In the genomic region with DNA sequence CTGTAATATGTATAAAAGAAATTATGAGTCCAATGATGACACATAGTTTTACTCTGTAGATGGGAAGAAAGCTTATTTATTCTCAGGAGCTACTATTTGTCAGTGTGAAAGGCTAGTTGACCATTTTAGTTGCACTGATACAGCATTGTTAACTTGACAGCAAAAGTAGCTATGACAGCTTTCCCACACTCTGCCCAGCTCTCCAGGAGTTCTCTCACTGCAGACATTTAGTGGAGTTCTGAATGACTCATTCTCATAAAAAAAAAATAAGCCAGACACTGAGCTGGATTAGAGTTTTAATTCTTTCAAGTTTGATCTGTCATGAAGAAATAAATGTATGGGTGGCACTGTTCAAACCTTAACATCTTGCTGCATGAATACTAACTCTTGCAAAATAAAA, we compare ENCODE assay signal across 13 cellular contexts.
DNase-seq lines count a peak whose midpoint lies in the region; ATAC-seq and TF ChIP-seq lines count a peak whose summit lies in the region.
"Had no signal": no experiment of that assay in that cellular context is flagged by ENCODE, and none has a peak within 500 bp of the region (broad histone marks: within the 10 kb centered on the region; RNA-seq: fewer than 3 reads in every experiment).

No MANE protein-coding gene starts in this region.

- H3K4me1 Mint-ChIP-seq in activated T-cell treated with anti-CD3 and anti-CD28 coated beads, Interleukin-2, amount 50 U/mL, for 72 hours (ENCODE audit: low read depth): no peaks in the 10 kb centered on the region

- peak overlapping the region; percentile 55 for H3K27ac ChIP-seq in neural cell (ENCODE audit: low read length)
- no peak overlapping the region for H3K27ac ChIP-seq in Peyer's patch
- H3K27ac ChIP-seq: lower lobe of right lung, tibial nerve had no signal

- H3K4me3 Mint-ChIP-seq in activated T-cell treated with anti-CD3 and anti-CD28 coated beads, Interleukin-2, amount 50 U/mL, for 72 hours: no peak overlapping the region
- H3K4me3 Mint-ChIP-seq: CD8-positive, alpha-beta T cell had no signal

- H3K9me3 Mint-ChIP-seq in activated T-cell treated with anti-CD3 and anti-CD28 coated beads, Interleukin-2, amount 50 U/mL, for 72 hours: no peaks in the 10 kb centered on the region
- H3K9me3 Mint-ChIP-seq: CD8-positive, alpha-beta T cell had no signal

- in situ Hi-C loops in Caki2 (cut with HindIII; ENCODE audit: low pct_unique_long_range_greater_than_20kb, low sequenced_read_pairs): no loop called here

- TF ChIP-seq POLR2A in Peyer's patch (IDR thresholded peaks at IDR 0.05): no peak

- no peaks in the 10 kb centered on the region for H4K20me1 ChIP-seq in neural cell (ENCODE audit: insufficient read depth)

- H3K27ac Mint-ChIP-seq in activated T-cell treated with anti-CD3 and anti-CD28 coated beads, Interleukin-2, amount 50 U/mL, for 72 hours: no peak overlapping the region
- H3K27ac Mint-ChIP-seq: CD8-positive, alpha-beta T cell had no signal

- H3F3A ChIP-seq in neural cell (ENCODE audit: insufficient read depth, low read length, poor library complexity, severe bottlenecking): no peaks in the 10 kb centered on the region

- no peaks in the 10 kb centered on the region for H3K36me3 ChIP-seq in neural cell (ENCODE audit: insufficient read depth, low read length)
- no peaks in the 10 kb centered on the region for H3K36me3 ChIP-seq in Peyer's patch
- H3K36me3 ChIP-seq: lower lobe of right lung, tibial nerve had no signal

- ATAC-seq in activated T-cell treated with anti-CD3 and anti-CD28 coated beads, Interleukin-2, amount 50 U/mL, for 72 hours (replicated peaks in 1 of 2): no peak
- ATAC-seq: CD8-positive, alpha-beta T cell; GM12878; lower lobe of right lung had no signal

- H2AFZ ChIP-seq in neural cell (ENCODE audit: low read depth, low read length): no peak overlapping the region

- H3K4me1 ChIP-seq in Peyer's patch: no peaks in the 10 kb centered on the region
- H3K4me1 ChIP-seq: lower lobe of right lung had no signal

- peaks cover 18% of the 10 kb centered on the region for H3K27me3 Mint-ChIP-seq in activated T-cell treated with anti-CD3 and anti-CD28 coated beads, Interleukin-2, amount 50 U/mL, for 72 hours (ENCODE audit: low read depth)

- no peaks in the 10 kb centered on the region for H3K36me3 Mint-ChIP-seq in activated T-cell treated with anti-CD3 and anti-CD28 coated beads, Interleukin-2, amount 50 U/mL, for 72 hours (ENCODE audit: insufficient read depth in 2 of 2)
- H3K36me3 Mint-ChIP-seq: CD8-positive, alpha-beta T cell had no signal

- no peak overlapping the region for H3K4me2 ChIP-seq in neural cell (ENCODE audit: low read length)

- no peak for TF ChIP-seq CTCF in epithelial cell of proximal tubule (conservative IDR thresholded peaks at IDR 0.05; ENCODE audit: low read depth, low read length)
- no peak for TF ChIP-seq CTCF in neural cell (IDR thresholded peaks at IDR 0.05; ENCODE audit: poor library complexity, severe bottlenecking)
- TF ChIP-seq CTCF in Peyer's patch (IDR thresholded peaks at IDR 0.05): no peak

- H3K27me3 ChIP-seq in neural cell (ENCODE audit: insufficient read depth, low read depth, low read length): no peaks in the 10 kb centered on the region
- H3K27me3 ChIP-seq in Peyer's patch: no peaks in the 10 kb centered on the region
- H3K27me3 ChIP-seq: tibial nerve had no signal

- DNase-seq in Caki2 (ENCODE audit: low read depth): peak; percentile 12
- peak; percentile 5 for DNase-seq in RKO (ENCODE audit: low spot score)
- peak; percentile 2 for DNase-seq in epithelial cell of proximal tubule (ENCODE audit: low read depth)
- DNase-seq in NCI-H524 (lab: John Stamatoyannopoulos, UW): no peak
- no peak for DNase-seq in activated T-cell treated with anti-CD3 and anti-CD28 coated beads, Interleukin-2, amount 50 U/mL, for 72 hours
- DNase-seq in Peyer's patch: no peak
- DNase-seq in SHP77 treated with DMSO at 0.1 percent for 48 hours (lab: John Stamatoyannopoulos, UW): no peak
- DNase-seq: CD8-positive, alpha-beta T cell; lower lobe of right lung; NCI-H146 had no signal

- H3K9ac ChIP-seq in neural cell (ENCODE audit: low read length): no peak overlapping the region

- TF ChIP-seq RAD21 in neural cell (conservative IDR thresholded peaks at IDR 0.05): no peak

- no peaks in the 10 kb centered on the region for H3K9me3 ChIP-seq in neural cell (ENCODE audit: low read length)
- H3K9me3 ChIP-seq in Peyer's patch: no peaks in the 10 kb centered on the region
- H3K9me3 ChIP-seq: lower lobe of right lung, tibial nerve had no signal

- no peaks in the 10 kb centered on the region for H3K79me2 ChIP-seq in neural cell (replicated peaks; ENCODE audit: insufficient read depth, low read length)

- H3K9me2 ChIP-seq in neural cell (ENCODE audit: insufficient read depth, low read length): no peaks in the 10 kb centered on the region

- peak; percentile 90 for TF ChIP-seq EP300 in neural cell (conservative IDR thresholded peaks at IDR 0.05; ENCODE audit: poor library complexity, severe bottlenecking)

- H3K4me3 ChIP-seq in epithelial cell of proximal tubule (ENCODE audit: low read depth, low read length): no peak overlapping the region
- H3K4me3 ChIP-seq in neural cell (ENCODE audit: low read length): no peak overlapping the region
- no peak overlapping the region for H3K4me3 ChIP-seq in Peyer's patch
- H3K4me3 ChIP-seq: GM12878, lower lobe of right lung, tibial nerve had no signal

TF ChIP-seq in neural cell, 6 proteins besides CTCF, POLR2A, EP300 and RAD21:
- TF ChIP-seq, protein P1, sequence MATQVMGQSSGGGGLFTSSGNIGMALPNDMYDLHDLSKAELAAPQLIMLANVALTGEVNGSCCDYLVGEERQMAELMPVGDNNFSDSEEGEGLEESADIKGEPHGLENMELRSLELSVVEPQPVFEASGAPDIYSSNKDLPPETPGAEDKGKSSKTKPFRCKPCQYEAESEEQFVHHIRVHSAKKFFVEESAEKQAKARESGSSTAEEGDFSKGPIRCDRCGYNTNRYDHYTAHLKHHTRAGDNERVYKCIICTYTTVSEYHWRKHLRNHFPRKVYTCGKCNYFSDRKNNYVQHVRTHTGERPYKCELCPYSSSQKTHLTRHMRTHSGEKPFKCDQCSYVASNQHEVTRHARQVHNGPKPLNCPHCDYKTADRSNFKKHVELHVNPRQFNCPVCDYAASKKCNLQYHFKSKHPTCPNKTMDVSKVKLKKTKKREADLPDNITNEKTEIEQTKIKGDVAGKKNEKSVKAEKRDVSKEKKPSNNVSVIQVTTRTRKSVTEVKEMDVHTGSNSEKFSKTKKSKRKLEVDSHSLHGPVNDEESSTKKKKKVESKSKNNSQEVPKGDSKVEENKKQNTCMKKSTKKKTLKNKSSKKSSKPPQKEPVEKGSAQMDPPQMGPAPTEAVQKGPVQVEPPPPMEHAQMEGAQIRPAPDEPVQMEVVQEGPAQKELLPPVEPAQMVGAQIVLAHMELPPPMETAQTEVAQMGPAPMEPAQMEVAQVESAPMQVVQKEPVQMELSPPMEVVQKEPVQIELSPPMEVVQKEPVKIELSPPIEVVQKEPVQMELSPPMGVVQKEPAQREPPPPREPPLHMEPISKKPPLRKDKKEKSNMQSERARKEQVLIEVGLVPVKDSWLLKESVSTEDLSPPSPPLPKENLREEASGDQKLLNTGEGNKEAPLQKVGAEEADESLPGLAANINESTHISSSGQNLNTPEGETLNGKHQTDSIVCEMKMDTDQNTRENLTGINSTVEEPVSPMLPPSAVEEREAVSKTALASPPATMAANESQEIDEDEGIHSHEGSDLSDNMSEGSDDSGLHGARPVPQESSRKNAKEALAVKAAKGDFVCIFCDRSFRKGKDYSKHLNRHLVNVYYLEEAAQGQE (IDR thresholded peaks at IDR 0.05; ENCODE audit: borderline replicate concordance): no peak
- peak; percentile 87 for TF ChIP-seq POLR2AphosphoS5 (IDR thresholded peaks at IDR 0.05)

Comparison
In these comparisons a context has a peak if more than half of its experiments do, and no peak if none do; other contexts are left out.
1. DNase-seq: peak in Caki2 (single experiment), RKO (single experiment) and epithelial cell of proximal tubule (single experiment); none in NCI-H524 (0 of 2), activated T-cell treated with anti-CD3 and anti-CD28 coated beads, Interleukin-2, amount 50 U/mL, for 72 hours (0 of 2), Peyer's patch (0 of 3) and SHP77 treated with DMSO at 0.1 percent for 48 hours (single experiment).